In genomic region chr22:36065775-36066544, GRCh38 we compare ENCODE assay signal across 8 cellular contexts. TPM values are rescaled to one million over a fixed set of nuclear protein-coding genes. Genes with fewer than 3 reads are reported as not detected.
DNase-seq lines count a peak whose midpoint lies in the region; ATAC-seq and TF ChIP-seq lines count a peak whose summit lies in the region.

No MANE protein-coding gene starts in this region.

- peak; percentile 75 for TF ChIP-seq RAD21 in neural cell (conservative IDR thresholded peaks at IDR 0.05)

- peak overlapping the region; percentile 63 for H3K4me3 ChIP-seq in neural cell (ENCODE audit: low read length)

- no peaks in the 10 kb centered on the region for H3K79me2 ChIP-seq in neural cell (replicated peaks; ENCODE audit: insufficient read depth, low read length)

- DNase-seq in EH (ENCODE audit: low read depth) (peak; percentile 98), MV-4-11 (lab: John Stamatoyannopoulos, UW) (peak; percentile 54), SK-MEL-5 (ENCODE audit: low read depth, low spot score) (peak; percentile 96), foreskin melanocyte (peak; percentile 93)
- DNase-seq in activated naive CD4-positive, alpha-beta T cell treated with Interleukin-2 at 50 U/mL for 16 hours: peak; percentile 60
- peak; percentile 78 for DNase-seq in stimulated activated naive CD8-positive, alpha-beta T cell treated with anti-CD3 and anti-CD28 coated beads, Interleukin-15, Interleukin-2, amounts not matched to agents 100 U/mL and 50 U/mL, for 24 hours

- TF ChIP-seq EP300 in neural cell (conservative IDR thresholded peaks at IDR 0.05; ENCODE audit: poor library complexity, severe bottlenecking): no peak

- peak overlapping the region; percentile 60 for H3K27ac ChIP-seq in neural cell (ENCODE audit: low read length)

- no peaks in the 10 kb centered on the region for H3K36me3 ChIP-seq in neural cell (ENCODE audit: insufficient read depth, low read length)

- peak; percentile 96 for TF ChIP-seq CTCF in neural cell (IDR thresholded peaks at IDR 0.05; ENCODE audit: poor library complexity, severe bottlenecking)

- in situ Hi-C loops in SK-MEL-5 (cut with HindIII; ENCODE audit: low pct_unique_long_range_greater_than_20kb, low sequenced_read_pairs): no loop called here

- peak overlapping the region; percentile 60 for H3K9ac ChIP-seq in neural cell (ENCODE audit: low read length)

- H3K27me3 ChIP-seq in neural cell (ENCODE audit: insufficient read depth, low read depth, low read length): no peaks in the 10 kb centered on the region

- peak overlapping the region; percentile 58 for H3K4me2 ChIP-seq in neural cell (ENCODE audit: low read length)

- no peaks in the 10 kb centered on the region for H4K20me1 ChIP-seq in neural cell (ENCODE audit: insufficient read depth)

- H3K9me3 ChIP-seq in neural cell (ENCODE audit: low read length): no peaks in the 10 kb centered on the region

- H3F3A ChIP-seq in neural cell (ENCODE audit: insufficient read depth, low read length, poor library complexity, severe bottlenecking): no peaks in the 10 kb centered on the region

- peak overlapping the region; percentile 56 for H2AFZ ChIP-seq in neural cell (ENCODE audit: low read depth, low read length)

- peak; percentile 81 for ATAC-seq in stimulated activated naive CD8-positive, alpha-beta T cell treated with anti-CD3 and anti-CD28 coated beads, Interleukin-15, Interleukin-2, amounts not matched to agents 100 U/mL and 50 U/mL, for 24 hours
- ATAC-seq in HG02642 (IDR thresholded peaks at IDR 0.05; ENCODE audit: poor library complexity, unreplicated experiment): no peak

- no peaks in the 10 kb centered on the region for H3K9me2 ChIP-seq in neural cell (ENCODE audit: insufficient read depth, low read length)

TF ChIP-seq in neural cell, 6 proteins besides CTCF, POLR2A, EP300 and RAD21:
- TF ChIP-seq SMC3 (conservative IDR thresholded peaks at IDR 0.05; ENCODE audit: poor library complexity) (peak; percentile 85), TAF1 (IDR thresholded peaks at IDR 0.05; ENCODE audit: low read depth) (peak; percentile 20), MXI1 (conservative IDR thresholded peaks at IDR 0.05; ENCODE audit: poor library complexity, severe bottlenecking) (peak; percentile 33), POLR2AphosphoS5 (IDR thresholded peaks at IDR 0.05) (no peak), REST (IDR thresholded peaks at IDR 0.05; ENCODE audit: borderline replicate concordance) (no peak)

RNA-seq across cellular contexts. Expression of gene RBFOX2, which starts 37.3 kb away (rescaled TPM):
- total RNA-seq in SK-MEL-5 (2014; rRNA removed; shearing (Covaris generic)): 53.6 and 57.0 TPM in 2 replicates
- polyA plus RNA-seq in SK-MEL-5 (2015; cell fraction: cytosol; rRNA removed): 55.4 and 63.8 TPM in 2 replicates
- 63.8 and 71.1 TPM in 2 replicates for polyA plus RNA-seq in SK-MEL-5 (2015; cell fraction: nucleus; rRNA removed)
- polyA plus RNA-seq in neural cell: 529 and 585 TPM in 2 replicates
- polyA minus RNA-seq in neural cell: 1,037 and 1,086 TPM in 2 replicates
